ENCODE assay signal across 23 cellular contexts in the genomic region with DNA sequence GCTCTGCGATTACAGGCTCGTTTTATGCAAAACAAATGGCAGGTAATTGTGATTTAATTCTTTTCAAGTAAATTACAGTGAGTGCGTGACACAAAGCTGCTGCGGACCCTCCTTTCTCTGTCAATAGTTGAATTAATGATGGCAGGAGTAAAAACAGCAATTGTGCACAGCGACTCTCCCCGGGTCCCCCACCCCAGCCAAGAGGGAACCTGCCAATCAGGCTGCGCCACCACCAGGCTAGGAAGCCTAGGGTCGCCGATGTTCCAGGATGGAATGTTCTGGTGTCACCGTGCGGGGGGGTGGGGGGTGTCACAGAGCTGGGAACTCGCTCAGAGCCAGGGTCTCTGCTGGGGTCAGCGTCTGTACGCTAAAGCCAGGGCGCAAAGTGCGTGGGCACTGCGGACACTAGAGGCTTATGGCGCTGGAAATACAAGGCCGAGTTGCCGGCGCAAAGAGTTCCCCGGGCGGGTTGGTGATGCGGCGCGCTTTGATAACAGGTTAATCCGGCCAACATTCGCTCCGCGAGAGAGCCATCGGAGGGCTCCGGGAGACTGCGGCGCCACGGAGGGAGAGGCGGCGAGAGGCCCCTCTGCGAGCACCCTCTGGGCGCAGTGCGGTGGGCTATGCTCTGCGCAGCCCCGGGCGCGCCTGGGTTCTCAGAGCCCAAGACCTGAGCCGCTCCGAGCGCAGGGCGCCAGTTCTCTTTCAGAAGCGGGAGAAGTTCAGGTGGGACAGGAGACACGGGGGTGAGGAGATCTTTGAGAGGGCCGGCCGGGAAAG.
DNase-seq lines count a peak whose midpoint lies in the region; ATAC-seq and TF ChIP-seq lines count a peak whose summit lies in the region.
"Had no signal": no experiment of that assay in that cellular context is flagged by ENCODE, and none has a peak within 500 bp of the region (broad histone marks: within the 10 kb centered on the region; RNA-seq: fewer than 3 reads in every experiment).

No MANE protein-coding gene starts in this region.

- DNase-seq in astrocyte of the hippocampus (ENCODE audit: low read depth, low spot score) = peak; percentile 47
- DNase-seq in osteocyte (ENCODE audit: extremely low spot score, unreplicated experiment) = peak; percentile 80
- DNase-seq in Kasumi-1 (lab: John Stamatoyannopoulos, UW) = no peak
- no peak for DNase-seq in ureter (ENCODE audit: low spot score)
- DNase-seq in NCI-H1694 treated with DMSO at 0.1 percent for 48 hours (lab: John Stamatoyannopoulos, UW) = no peak
- DNase-seq: activated CD4-positive, alpha-beta T cell treated with anti-CD3 and anti-CD28 coated beads for 1 hour; activated CD8-positive, alpha-beta memory T cell treated with anti-CD3 and anti-CD28 coated beads for 24 hours; activated naive CD4-positive, alpha-beta T cell treated with anti-CD3 and anti-CD28 coated beads, Interleukin-2, amount 50 U/mL, for 16 hours; activated T-cell treated with anti-CD3 and anti-CD28 coated beads, Interleukin-2, amount 50 U/mL, for 72 hours; cerebellar nuclear complex; effector memory CD8-positive, alpha-beta T cell; kidney; mammary epithelial cell; NCI-H2029; SW 1271 had no signal

- peaks cover 44% of the 10 kb centered on the region for H3K27me3 Mint-ChIP-seq in osteocyte (ENCODE audit: unreplicated experiment)

- H3K9me3 Mint-ChIP-seq in osteocyte (ENCODE audit: unreplicated experiment) = no peaks in the 10 kb centered on the region
- H3K9me3 Mint-ChIP-seq: activated T-cell treated with anti-CD3 and anti-CD28 coated beads, Interleukin-2, amount 50 U/mL, for 72 hours; effector memory CD8-positive, alpha-beta T cell; stimulated activated memory B cell treated with anti-CD40 and anti-IgM and Interleukin-4, amounts not matched to agents 10 μg/mL and 1 μg/mL and 100 μg/mL, for 72 hours had no signal

- no peak overlapping the region for H3K4me3 Mint-ChIP-seq in osteocyte (ENCODE audit: unreplicated experiment)
- H3K4me3 Mint-ChIP-seq: activated T-cell treated with anti-CD3 and anti-CD28 coated beads, Interleukin-2, amount 50 U/mL, for 72 hours; effector memory CD8-positive, alpha-beta T cell; stimulated activated memory B cell treated with anti-CD40 and anti-IgM and Interleukin-4, amounts not matched to agents 10 μg/mL and 1 μg/mL and 100 μg/mL, for 72 hours had no signal

- no peaks in the 10 kb centered on the region for H3K36me3 ChIP-seq in HUES6 (ENCODE audit: control insufficient read depth, insufficient read depth, low read length)
- H3K36me3 ChIP-seq: ascending aorta, ovary, thoracic aorta had no signal

- peaks cover 3% of the 10 kb centered on the region for H3K4me1 Mint-ChIP-seq in osteocyte (ENCODE audit: unreplicated experiment)
- H3K4me1 Mint-ChIP-seq: stimulated activated memory B cell treated with anti-CD40 and anti-IgM and Interleukin-4, amounts not matched to agents 10 μg/mL and 1 μg/mL and 100 μg/mL, for 72 hours had no signal

- peaks cover 43% of the 10 kb centered on the region for H3K27me3 ChIP-seq in HUES6 (ENCODE audit: control insufficient read depth, insufficient read depth, low read length)
- H3K27me3 ChIP-seq: ascending aorta, ovary had no signal

- H3K4me3 ChIP-seq in HUES6 (ENCODE audit: low read depth, low read length) = peak overlapping the region; percentile 67
- H3K4me3 ChIP-seq in iPS-11a (ENCODE audit: low read depth, low read length) = peak overlapping the region; percentile 33
- H3K4me3 ChIP-seq: ascending aorta, ovary, thoracic aorta had no signal

- no peak for TF ChIP-seq CTCF in osteocyte (IDR thresholded peaks at IDR 0.05)

- H3K9me3 ChIP-seq in HUES6 (ENCODE audit: control insufficient read depth, insufficient read depth, low read depth, low read length) = no peaks in the 10 kb centered on the region
- H3K9me3 ChIP-seq: ascending aorta, ovary, thoracic aorta had no signal

- peak overlapping the region; percentile 46 for H3K9ac ChIP-seq in HUES6 (ENCODE audit: low read length)

- no peaks in the 10 kb centered on the region for H3K36me3 Mint-ChIP-seq in osteocyte (ENCODE audit: unreplicated experiment)
- H3K36me3 Mint-ChIP-seq: stimulated activated memory B cell treated with anti-CD40 and anti-IgM and Interleukin-4, amounts not matched to agents 10 μg/mL and 1 μg/mL and 100 μg/mL, for 72 hours had no signal

- no peak for ATAC-seq in HG02610 (IDR thresholded peaks at IDR 0.05; ENCODE audit: unreplicated experiment)
- ATAC-seq: activated T-cell treated with anti-CD3 and anti-CD28 coated beads, Interleukin-2, amount 50 U/mL, for 72 hours; effector memory CD8-positive, alpha-beta T cell; stimulated activated memory B cell treated with anti-CD40 and anti-IgM and Interleukin-4, amounts not matched to agents 10 μg/mL and 1 μg/mL and 100 μg/mL, for 72 hours had no signal

- no peak overlapping the region for H3K27ac ChIP-seq in HUES6 (ENCODE audit: low read depth, low read length)
- H3K27ac ChIP-seq: ascending aorta, C4-2B, ovary, thoracic aorta had no signal

- H3K4me1 ChIP-seq in HUES6 (ENCODE audit: control insufficient read depth, insufficient read depth, low read length) = peaks cover 18% of the 10 kb centered on the region
- H3K4me1 ChIP-seq: ascending aorta had no signal

- H3K27ac Mint-ChIP-seq in osteocyte (ENCODE audit: unreplicated experiment) = no peak overlapping the region
- H3K27ac Mint-ChIP-seq: activated T-cell treated with anti-CD3 and anti-CD28 coated beads, Interleukin-2, amount 50 U/mL, for 72 hours; effector memory CD8-positive, alpha-beta T cell; stimulated activated memory B cell treated with anti-CD40 and anti-IgM and Interleukin-4, amounts not matched to agents 10 μg/mL and 1 μg/mL and 100 μg/mL, for 72 hours had no signal

Comparison
In these comparisons a context has a peak if more than half of its experiments do, and no peak if none do; other contexts are left out.
1. DNase-seq: peak in astrocyte of the hippocampus (single experiment) and osteocyte (single experiment); none in Kasumi-1 (0 of 2), ureter (single experiment) and NCI-H1694 treated with DMSO at 0.1 percent for 48 hours (single experiment).